ENCODE assay signal across 28 cellular contexts in genomic region chr1:110856410-110856809, GRCh38. TPM values are rescaled to one million over a fixed set of nuclear protein-coding genes. Genes with fewer than 3 reads are reported as not detected.
"Had no signal": no experiment of that assay in that cellular context is flagged by ENCODE, and none has a peak within 500 bp of the region (broad histone marks: within the 10 kb centered on the region; RNA-seq: fewer than 3 reads in every experiment).

No MANE protein-coding gene starts in this region.

- DNase-seq: hippocampal formation; kidney glomerular epithelial cell; left cardiac atrium; lower lobe of right lung; mammary epithelial cell; mesenchymal stem cell; naive thymus-derived CD8-positive, alpha-beta T cell; nucleus accumbens; pancreas; posterior cingulate gyrus; retina; right cardiac atrium; sigmoid colon; small intestine; spleen; stimulated activated CD4-positive, alpha-beta T cell treated with anti-CD3 and anti-CD28 coated beads, Interleukin-4, amount 100 ng/mL, for 24 hours; stimulated activated naive CD4-positive, alpha-beta T cell; tibial artery; trophoblast cell; upper lobe of right lung; uterus had no signal

- H3K4me1 ChIP-seq: left lung, lower lobe of right lung, pancreas, prostate gland, sigmoid colon, spleen, suprapubic skin, tibial artery, upper lobe of right lung, uterus had no signal

- FAIRE-seq: keratinocyte, pancreas, small intestine had no signal

- H3K27ac ChIP-seq: left lung, lower lobe of right lung, pancreas, prostate gland, sigmoid colon, spleen, suprapubic skin, thoracic aorta, tibial artery, upper lobe of right lung, uterus had no signal

- ATAC-seq: left cardiac atrium; left lung; lower lobe of right lung; naive thymus-derived CD8-positive, alpha-beta T cell; pancreas; right cardiac atrium; stimulated activated effector memory CD8-positive, alpha-beta T cell treated with anti-CD3 and anti-CD28 coated beads, Interleukin-12 subunit alpha, Interleukin-12 subunit beta, amount 100 ng/mL, for 72 hours; upper lobe of right lung had no signal

- H3K4me3 ChIP-seq: left lung, lower lobe of right lung, pancreas, prostate gland, sigmoid colon, spleen, suprapubic skin, thoracic aorta, tibial artery, upper lobe of right lung, uterus had no signal

- H3K9me3 ChIP-seq: left lung, lower lobe of right lung, pancreas, prostate gland, sigmoid colon, spleen, suprapubic skin, thoracic aorta, tibial artery, upper lobe of right lung, uterus had no signal

RNA-seq across cellular contexts. Expression of gene CD53, which starts 16.5 kb away (rescaled TPM):
- total RNA-seq: mammary epithelial cell, neural crest cell had no signal
